8 cellular contexts compared by ENCODE assay signal in the genomic region with DNA sequence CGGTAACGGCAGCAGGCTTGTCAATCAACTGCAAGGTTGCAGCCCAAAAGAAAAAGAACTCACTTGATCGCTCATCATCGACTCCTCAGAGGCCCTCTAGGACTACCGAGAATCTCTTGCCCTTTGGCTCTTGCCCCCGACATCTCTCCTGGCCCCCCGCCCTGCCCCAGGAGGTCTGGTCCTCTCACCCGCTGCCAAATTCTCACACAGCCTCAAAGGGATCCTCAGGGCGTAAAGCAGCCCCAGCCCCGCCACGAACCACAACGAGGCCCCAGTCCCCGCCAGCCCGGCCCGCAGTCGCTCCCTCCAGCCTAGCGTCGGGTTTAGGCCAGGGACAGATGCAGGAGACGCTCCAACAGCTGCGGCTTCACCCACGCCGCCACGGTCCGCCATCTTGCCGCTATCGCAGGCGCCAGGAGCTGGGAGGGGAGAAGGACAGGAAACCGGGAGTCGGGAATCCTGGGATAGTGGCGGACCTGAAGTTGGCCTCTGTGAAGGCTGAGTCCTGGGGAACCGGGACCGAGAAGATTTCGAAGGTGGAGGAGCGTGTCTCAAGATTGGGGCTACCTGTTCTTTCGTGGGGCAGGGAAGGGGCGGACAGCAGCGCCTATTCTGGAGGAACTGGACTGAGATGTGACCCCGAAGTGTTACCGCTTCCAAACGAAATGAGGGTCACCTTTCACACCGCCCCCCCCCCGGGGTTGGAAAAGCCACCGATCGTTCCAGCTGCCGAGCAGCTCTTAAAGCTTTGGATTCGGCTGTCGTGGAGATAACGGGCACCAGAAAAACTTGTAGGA. TPM values are rescaled to one million over a fixed set of nuclear protein-coding genes. Genes with fewer than 3 reads are reported as not detected.
DNase-seq lines count a peak whose midpoint lies in the region; ATAC-seq and TF ChIP-seq lines count a peak whose summit lies in the region.

A gene with protein sequence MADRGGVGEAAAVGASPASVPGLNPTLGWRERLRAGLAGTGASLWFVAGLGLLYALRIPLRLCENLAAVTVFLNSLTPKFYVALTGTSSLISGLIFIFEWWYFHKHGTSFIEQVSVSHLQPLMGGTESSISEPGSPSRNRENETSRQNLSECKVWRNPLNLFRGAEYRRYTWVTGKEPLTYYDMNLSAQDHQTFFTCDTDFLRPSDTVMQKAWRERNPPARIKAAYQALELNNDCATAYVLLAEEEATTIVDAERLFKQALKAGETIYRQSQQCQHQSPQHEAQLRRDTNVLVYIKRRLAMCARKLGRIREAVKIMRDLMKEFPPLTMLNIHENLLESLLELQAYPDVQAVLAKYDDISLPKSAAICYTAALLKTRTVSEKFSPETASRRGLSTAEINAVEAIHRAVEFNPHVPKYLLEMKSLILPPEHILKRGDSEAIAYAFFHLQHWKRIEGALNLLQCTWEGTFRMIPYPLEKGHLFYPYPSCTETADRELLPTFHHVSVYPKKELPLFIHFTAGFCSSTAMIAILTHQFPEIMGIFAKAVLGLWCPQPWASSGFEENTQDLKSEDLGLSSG (minus strand): TSS at position 421 of the 797 bp plus-strand sequence. CDS start 28 bp downstream, at position 393.

- peak; percentile 40 for DNase-seq in GF-D8 (lab: John Stamatoyannopoulos, UW)
- peak; percentile 55 for DNase-seq in HuH-7 (ENCODE audit: low spot score)
- DNase-seq in RWPE2 (ENCODE audit: low spot score) = peak; percentile 73
- peak; percentile 61 for DNase-seq in activated naive CD4-positive, alpha-beta T cell treated with Interleukin-2 at 50 U/mL for 16 hours
- peak; percentile 59 to 86 for DNase-seq in foreskin fibroblast
- peak; percentile 73 for DNase-seq in stomach

- peak within 1 kb of the TSS; percentile 94 for H3K4me2 ChIP-seq in neural cell (ENCODE audit: low read length)

- H3K4me3 ChIP-seq in RWPE2 (ENCODE audit: severe bottlenecking) (peak within 1 kb of the TSS; percentile 93), foreskin fibroblast (ENCODE audit: low read depth in 1 of 2, low read length in 2 of 2) (peak within 1 kb of the TSS; percentile 98), neural cell (ENCODE audit: low read length) (peak within 1 kb of the TSS; percentile 80), stomach (peak within 1 kb of the TSS; percentile 83 to 91 (median 86))

- H3K27ac ChIP-seq in RWPE2 (ENCODE audit: poor library complexity, severe bottlenecking) = peak within 1 kb of the TSS; percentile 90
- peak within 1 kb of the TSS; percentile 97 for H3K27ac ChIP-seq in neural cell (ENCODE audit: low read length)
- H3K27ac ChIP-seq in stomach = peak within 1 kb of the TSS; percentile 90 to 100 (median 97)

- H3K27me3 ChIP-seq in RWPE2 (ENCODE audit: insufficient read depth, poor library complexity, severe bottlenecking) = no peaks in the 10 kb centered on the region
- no peaks in the 10 kb centered on the region for H3K27me3 ChIP-seq in neural cell (ENCODE audit: insufficient read depth, low read depth, low read length)
- H3K27me3 ChIP-seq in stomach = no peaks in the 10 kb centered on the region

- TF ChIP-seq CTCF in RWPE2 (IDR thresholded peaks at IDR 0.05; ENCODE audit: poor library complexity, severe bottlenecking) = no peak
- no peak for TF ChIP-seq CTCF in foreskin fibroblast (IDR thresholded peaks at IDR 0.05; ENCODE audit: low read depth, low read length)
- TF ChIP-seq CTCF in neural cell (IDR thresholded peaks at IDR 0.05; ENCODE audit: poor library complexity, severe bottlenecking) = no peak
- TF ChIP-seq CTCF in stomach (IDR thresholded peaks at IDR 0.05) = no peak

- WGBS in stomach, 5 donors = 0% methylated on average over 35 to 48 of the region's 48 CpGs

- peak within 1 kb of the TSS; percentile 89 for H2AFZ ChIP-seq in neural cell (ENCODE audit: low read depth, low read length)

- intact Hi-C loops in stomach (cut with DNase I; ENCODE audit: low total_unique reads) = no loop called here

- TF ChIP-seq POLR2A in stomach (IDR thresholded peaks at IDR 0.05) = peak in 1 of 4 donors; percentile 15

- H4K20me1 ChIP-seq in neural cell (ENCODE audit: insufficient read depth) = no peaks in the 10 kb centered on the region

- ATAC-seq in RWPE2 (ENCODE audit: low read depth) (peak; percentile 68), HG03565 (IDR thresholded peaks at IDR 0.05; ENCODE audit: unreplicated experiment) (no peak)

- peaks cover 53% of the 10 kb centered on the region for H3K36me3 ChIP-seq in RWPE2 (ENCODE audit: low read depth)
- H3K36me3 ChIP-seq in neural cell (ENCODE audit: insufficient read depth, low read length) = no peaks in the 10 kb centered on the region
- H3K36me3 ChIP-seq in stomach = peaks cover 0 to 26% (median 24%) of the 10 kb centered on the region in 4 donors

- H3K79me2 ChIP-seq in neural cell (replicated peaks; ENCODE audit: insufficient read depth, low read length) = peaks cover 64% of the 10 kb centered on the region

- no peaks in the 10 kb centered on the region for H3K9me2 ChIP-seq in neural cell (ENCODE audit: insufficient read depth, low read length)

- H3K9me3 ChIP-seq in RWPE2 (ENCODE audit: severe bottlenecking) (no peaks in the 10 kb centered on the region), neural cell (ENCODE audit: low read length) (no peaks in the 10 kb centered on the region), stomach (no peaks in the 10 kb centered on the region)

- TF ChIP-seq EP300 in neural cell (conservative IDR thresholded peaks at IDR 0.05; ENCODE audit: poor library complexity, severe bottlenecking) = no peak
- no peak for TF ChIP-seq EP300 in stomach (IDR thresholded peaks at IDR 0.05)

- no peak for TF ChIP-seq RAD21 in neural cell (conservative IDR thresholded peaks at IDR 0.05)

- H3F3A ChIP-seq in neural cell (ENCODE audit: insufficient read depth, low read length, poor library complexity, severe bottlenecking) = no peaks in the 10 kb centered on the region

- H3K4me1 ChIP-seq in RWPE2 (ENCODE audit: insufficient read depth, poor library complexity, severe bottlenecking) = peaks cover 18% of the 10 kb centered on the region
- peaks cover 33 to 57% (median 49%) of the 10 kb centered on the region in 4 donors for H3K4me1 ChIP-seq in stomach

- H3K9ac ChIP-seq in neural cell (ENCODE audit: low read length) = peak within 1 kb of the TSS; percentile 92

TF ChIP-seq in neural cell, 6 proteins besides CTCF, POLR2A, EP300 and RAD21:
- TF ChIP-seq SMC3 (conservative IDR thresholded peaks at IDR 0.05; ENCODE audit: poor library complexity) (peak; percentile 10), POLR2AphosphoS5 (IDR thresholded peaks at IDR 0.05) (peak; percentile 87), MXI1 (conservative IDR thresholded peaks at IDR 0.05; ENCODE audit: poor library complexity, severe bottlenecking) (peak; percentile 78), EZH2 (IDR thresholded peaks at IDR 0.05; ENCODE audit: borderline replicate concordance, insufficient read depth, low read length, poor library complexity, severe bottlenecking) (no peak), REST (IDR thresholded peaks at IDR 0.05; ENCODE audit: borderline replicate concordance) (peak; percentile 98), TAF1 (IDR thresholded peaks at IDR 0.05; ENCODE audit: low read depth) (peak; percentile 97)

RNA-seq across cellular contexts. Expression of the gene that starts here (rescaled TPM):
- 33.7 and 34.5 TPM in 2 replicates for polyA plus RNA-seq in neural cell
- 41.1 and 41.6 TPM in 2 replicates for polyA minus RNA-seq in neural cell
- total RNA-seq in stomach = 10 to 100 TPM in 3 of 5 donors, 1 to 10 TPM in 2; 3.5 to 85.7 (median 24.6) TPM
- 10 to 100 TPM in 1 of 3 donors, 1 to 10 TPM in 2; 7.3 to 15.0 (median 7.6) TPM for polyA plus RNA-seq in stomach
